In genomic region chr13:111076156-111077013, GRCh38 we compare ENCODE assay signal across 25 cellular contexts. TPM values are rescaled to one million over a fixed set of nuclear protein-coding genes. Genes with fewer than 3 reads are reported as not detected.
A peak's percentile ranks its signal among the peaks of the same experiment; 100 is the strongest.
DNase-seq lines count a peak whose midpoint lies in the region; ATAC-seq and TF ChIP-seq lines count a peak whose summit lies in the region.
"Had no signal": no experiment of that assay in that cellular context is flagged by ENCODE, and none has a peak within 500 bp of the region (broad histone marks: within the 10 kb centered on the region; RNA-seq: fewer than 3 reads in every experiment).

No MANE protein-coding gene starts in this region.

- H3K27me3 Mint-ChIP-seq in osteocyte (ENCODE audit: unreplicated experiment): no peaks in the 10 kb centered on the region

- in situ Hi-C loops in IMR-90 (cut with MboI; ENCODE audit: low sequenced_read_pairs): no loop called here
- in situ Hi-C loops in GM13976 (cut with MboI; ENCODE audit: low sequenced_read_pairs, unreplicated experiment): loop anchor here (10.0 kb wide), 1 partner anchor 148 kb away; no protein-coding TSS in a partner anchor

- intact Hi-C loops in IMR-90 (cut with micrococcal nuclease): no loop called here

- no peak overlapping the region for H3K4me3 Mint-ChIP-seq in osteocyte (ENCODE audit: unreplicated experiment)
- H3K4me3 Mint-ChIP-seq: activated naive CD4-positive, alpha-beta T cell treated with anti-CD3 and anti-CD28 coated beads for 36 hours had no signal

- H3K4me2 ChIP-seq in IMR-90 (ENCODE audit: low read depth, low read length): no peak overlapping the region
- H3K4me2 ChIP-seq: BLaER1 treated with 17β-estradiol and CSF1 and Interleukin-3, amounts not matched to agents 10 nM and 100 nM; hepatocyte had no signal

- no peak overlapping the region for H2AK5ac ChIP-seq in IMR-90 (ENCODE audit: low read depth, low read length)

- no peaks in the 10 kb centered on the region for H3K4me1 ChIP-seq in IMR-90 (ENCODE audit: control insufficient read depth, insufficient read depth, low read length)
- H3K4me1 ChIP-seq: BLaER1 treated with 17β-estradiol and CSF1 and Interleukin-3, amounts not matched to agents 10 nM and 100 nM; breast epithelium; left lung; tibial artery had no signal

- H4K8ac ChIP-seq in IMR-90 (ENCODE audit: low read depth in 2 of 2, low read length in 2 of 2): no peak overlapping the region

- 100% methylated on average over 1 of the region's 11 CpGs; no CpG with 5 or more reads in 1 of the 2 experiments for WGBS in IMR-90 (ENCODE audit: extremely low coverage in 2 of 2, insufficient read length in 1 of 2), 2 experiments

- no peaks in the 10 kb centered on the region for H4K20me1 ChIP-seq in IMR-90 (ENCODE audit: insufficient read depth, low read length)
- H4K20me1 ChIP-seq: BLaER1 treated with 17β-estradiol and CSF1 and Interleukin-3, amounts not matched to agents 10 nM and 100 nM had no signal

- no peak overlapping the region for H3K27ac ChIP-seq in IMR-90 (ENCODE audit: insufficient read depth, low read length)
- H3K27ac ChIP-seq: BLaER1 treated with 17β-estradiol and CSF1 and Interleukin-3, amounts not matched to agents 10 nM and 100 nM; breast epithelium; GM23248; hepatocyte; left lung; tibial artery; WERI-Rb-1 had no signal

- no peak overlapping the region for H4K91ac ChIP-seq in IMR-90 (ENCODE audit: insufficient read depth, low read depth, low read length)

- H3K23ac ChIP-seq in IMR-90 (ENCODE audit: low read depth, low read length): no peak overlapping the region

- no peak overlapping the region for H2BK20ac ChIP-seq in IMR-90 (ENCODE audit: low read depth, low read length)

- DNase-seq in GM12864 (ENCODE audit: low read depth) (no peak), IMR-90 (no peak), fibroblast of the aortic adventitia (ENCODE audit: low read depth) (no peak), osteocyte (ENCODE audit: extremely low spot score, unreplicated experiment) (peak; percentile 82), GM13976 (ENCODE audit: low spot score) (no peak), RPMI8226 (no peak)
- DNase-seq: activated naive CD4-positive, alpha-beta T cell treated with anti-CD3 and anti-CD28 coated beads for 36 hours; COR-L47; DMS79 treated with DMSO at 0.1 percent for 48 hours; effector CD4-positive, alpha-beta T cell; GM23248; left lung; MM.1S; NCI-H1417; NCI-H2029 treated with DMSO at 0.1 percent for 48 hours; NCI-H2227 treated with DMSO at 0.1 percent for 48 hours; NCI-H69; SHP77 treated with DMSO at 0.1 percent for 48 hours; tibial artery; WERI-Rb-1 had no signal

- H4K5ac ChIP-seq in IMR-90 (ENCODE audit: low read depth, low read length): no peak overlapping the region

- no peak overlapping the region for H3K9ac ChIP-seq in IMR-90 (ENCODE audit: low read depth, low read length)
- H3K9ac ChIP-seq: BLaER1 treated with 17β-estradiol and CSF1 and Interleukin-3, amounts not matched to agents 10 nM and 100 nM; GM23248 had no signal

- H3K36me3 ChIP-seq in IMR-90 (ENCODE audit: control insufficient read depth, insufficient read depth, low read length): no peaks in the 10 kb centered on the region
- H3K36me3 ChIP-seq: BLaER1 treated with 17β-estradiol and CSF1 and Interleukin-3, amounts not matched to agents 10 nM and 100 nM; breast epithelium; left lung; tibial artery; WERI-Rb-1 had no signal

- H2AK9ac ChIP-seq in IMR-90 (replicated peaks; ENCODE audit: low read depth, low read length, poor library complexity): no peak overlapping the region

- no peak overlapping the region for H3K27ac Mint-ChIP-seq in osteocyte (ENCODE audit: unreplicated experiment)
- H3K27ac Mint-ChIP-seq: activated naive CD4-positive, alpha-beta T cell treated with anti-CD3 and anti-CD28 coated beads for 36 hours had no signal

- CTCF ChIA-PET in IMR-90 (lab: Yijun Ruan, JAX): interaction anchor here (1.0 kb wide), 1 partner anchor 8 kb away, joined by 6 read pairs; no protein-coding TSS in a partner anchor

- POLR2A ChIA-PET in IMR-90 (lab: Charles Lee; ENCODE audit: unreplicated experiment): no interaction called here

- no peaks in the 10 kb centered on the region for H3K36me3 Mint-ChIP-seq in osteocyte (ENCODE audit: unreplicated experiment)

- H3K9me1 ChIP-seq in IMR-90 (ENCODE audit: insufficient read depth, low read length): no peaks in the 10 kb centered on the region

- H3K4me3 ChIP-seq in GM12864 (ENCODE audit: low read depth, low read length) (no peak overlapping the region), IMR-90 (ENCODE audit: insufficient read depth, low read depth, low read length) (no peak overlapping the region), fibroblast of the aortic adventitia (ENCODE audit: low read depth, low read length) (no peak overlapping the region)
- H3K4me3 ChIP-seq: BLaER1 treated with 17β-estradiol and CSF1 and Interleukin-3, amounts not matched to agents 10 nM and 100 nM; breast epithelium; GM23248; hepatocyte; K562; left lung; tibial artery had no signal

- ATAC-seq in IMR-90 (ENCODE audit: low read depth) (no peak), GM18519 (IDR thresholded peaks at IDR 0.05; ENCODE audit: low FRiP score, unreplicated experiment) (no peak)
- ATAC-seq: K562, left lung had no signal

- TF ChIP-seq POLR2A in IMR-90 (IDR thresholded peaks at IDR 0.05; ENCODE audit: low read depth, low read length): no peak

- H2BK5ac ChIP-seq in IMR-90 (ENCODE audit: low read depth, low read length, poor library complexity, severe bottlenecking): no peak overlapping the region

- H3K4ac ChIP-seq in IMR-90 (ENCODE audit: low read depth, low read length): no peak overlapping the region

- no peak overlapping the region for H3K18ac ChIP-seq in IMR-90 (ENCODE audit: low read depth, low read length)

- peaks cover 9% of the 10 kb centered on the region; the same call in 1 of the 2 replicates for H3K27me3 ChIP-seq in IMR-90 (ENCODE audit: control insufficient read depth, insufficient read depth, low read length)
- H3K27me3 ChIP-seq: BLaER1 treated with 17β-estradiol and CSF1 and Interleukin-3, amounts not matched to agents 10 nM and 100 nM; breast epithelium; hepatocyte; left lung; tibial artery had no signal

- H2BK15ac ChIP-seq in IMR-90 (ENCODE audit: low read depth, low read length): no peak overlapping the region

- peaks cover 27% of the 10 kb centered on the region for H3K9me3 Mint-ChIP-seq in osteocyte (ENCODE audit: unreplicated experiment)

- dilution Hi-C loops in IMR-90 (cut with HindIII; ENCODE audit: low sequenced_read_pairs, unreplicated experiment): no loop called here

- TF ChIP-seq CTCF in GM12864 (IDR thresholded peaks at IDR 0.05; ENCODE audit: low read depth, low read length, missing control alignments) (peak; percentile 16), IMR-90 (conservative IDR thresholded peaks at IDR 0.05; ENCODE audit: low read depth, low read length) (0 out of 2 replicates have a peak, but pooled peaks have one; percentile 7), fibroblast of the aortic adventitia (IDR thresholded peaks at IDR 0.05; ENCODE audit: insufficient read depth, low read length) (peak; percentile 4), osteocyte (IDR thresholded peaks at IDR 0.05) (no peak), GM13976 (IDR thresholded peaks at IDR 0.05; ENCODE audit: borderline replicate concordance, control extremely low read depth, extremely low read depth, insufficient read depth, missing control alignments) (no peak)

- H3K4me1 Mint-ChIP-seq in osteocyte (ENCODE audit: unreplicated experiment): peaks cover 10% of the 10 kb centered on the region

- H2AFZ ChIP-seq in IMR-90 (replicated peaks; ENCODE audit: low read length, poor library complexity): no peak overlapping the region
- H2AFZ ChIP-seq: GM23248, hepatocyte had no signal

- no TSS peak for BruUV-seq in IMR-90 (replicated peaks; lab: Mats Ljungman, UMichigan)

- peaks cover 6% of the 10 kb centered on the region for H3K9me3 ChIP-seq in IMR-90 (ENCODE audit: control insufficient read depth, insufficient read depth, low read length)

- no peak overlapping the region for H2BK120ac ChIP-seq in IMR-90 (ENCODE audit: low read depth, low read length)

- no peak for TF ChIP-seq RAD21 in IMR-90 (IDR thresholded peaks at IDR 0.05; ENCODE audit: low read length)

- no peaks in the 10 kb centered on the region for H3K79me1 ChIP-seq in IMR-90 (ENCODE audit: low read depth in 1 of 2, low read length in 2 of 2)

- H3K56ac ChIP-seq in IMR-90 (ENCODE audit: extremely low read depth, insufficient read depth, low read length): no peak overlapping the region

- H3K14ac ChIP-seq in IMR-90 (replicated peaks; ENCODE audit: low read depth, low read length): no peak overlapping the region

TF ChIP-seq in IMR-90, 13 proteins besides CTCF, POLR2A, EP300 and RAD21 (continues in another document):
- TF ChIP-seq CHD1 (IDR thresholded peaks at IDR 0.05; ENCODE audit: low read depth, low read length) (no peak), SMC3 (IDR thresholded peaks at IDR 0.05; ENCODE audit: low read depth, low read length) (no peak), FOS (IDR thresholded peaks at IDR 0.05; ENCODE audit: low read depth, low read length) (no peak), RCOR1 (IDR thresholded peaks at IDR 0.05; ENCODE audit: insufficient replicate concordance, low read length) (no peak), ELK1 (IDR thresholded peaks at IDR 0.05; ENCODE audit: borderline replicate concordance, low read depth, low read length) (no peak), MAFK (IDR thresholded peaks at IDR 0.05; ENCODE audit: low read depth, low read length) (no peak), CEBPB (IDR thresholded peaks at IDR 0.05; ENCODE audit: low read depth, low read length) (no peak), USF2 (IDR thresholded peaks at IDR 0.05; ENCODE audit: low read depth, low read length) (no peak)

RNA-seq across cellular contexts. Expression of gene ARHGEF7, which starts 38.7 kb away (rescaled TPM):
- total RNA-seq in IMR-90 (2012; rRNA removed) (44.4 and 59.0 TPM in 2 replicates), fibroblast of the aortic adventitia (ENCODE audit: low replicate concordance) (24.8 and 35.9 TPM in 2 replicates), osteocyte (119 and 125 TPM in 2 replicates)
- 32.9 and 33.6 TPM in 2 replicates for polyA plus RNA-seq in IMR-90 (2012; rRNA removed)
- 15.5 and 18.7 TPM in 2 replicates for polyA plus RNA-seq in IMR-90 (2012; cell fraction: cytosol; rRNA removed)
- 116 and 181 TPM in 2 replicates for polyA plus RNA-seq in IMR-90 (2012; cell fraction: nucleus; rRNA removed; ENCODE audit: low replicate concordance)

Comparison
In these comparisons a context has a peak if more than half of its experiments do, and no peak if none do; other contexts are left out.
1. CTCF ChIP-seq: peak in GM12864 (single experiment), IMR-90 (single experiment) and fibroblast of the aortic adventitia (single experiment); none in osteocyte (single experiment) and GM13976 (single experiment).